Comparison of ENCODE assay signal across 1 cellular context in the genomic region with DNA sequence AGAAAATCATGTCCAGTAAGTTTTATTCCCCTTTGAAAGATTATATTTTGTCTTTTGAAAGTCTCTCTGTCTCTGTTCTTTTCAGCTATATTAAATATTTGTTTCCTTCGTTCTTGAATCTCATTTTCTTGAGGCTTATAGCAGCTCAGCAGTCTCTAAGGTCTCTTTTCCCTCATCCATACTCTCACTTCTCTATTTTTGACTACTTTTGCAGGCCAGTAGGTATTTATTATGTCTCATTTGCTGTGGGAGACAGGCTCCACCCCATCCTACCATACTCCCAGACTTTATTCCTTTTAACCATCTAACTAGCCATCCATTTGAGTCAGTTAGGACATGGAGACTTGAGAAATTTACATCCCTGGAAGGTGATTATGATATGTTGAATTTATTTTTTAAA.
TF ChIP-seq lines count a peak whose summit lies in the region.

No MANE protein-coding gene starts in this region.

TF ChIP-seq in IMR-90, 13 proteins besides CTCF, POLR2A, EP300 and RAD21:
- TF ChIP-seq MAFK (IDR thresholded peaks at IDR 0.05; ENCODE audit: low read depth, low read length) (no peak), RFX5 (IDR thresholded peaks at IDR 0.05; ENCODE audit: low read depth, low read length) (no peak), CEBPB (IDR thresholded peaks at IDR 0.05; ENCODE audit: low read depth, low read length) (no peak), MAZ (IDR thresholded peaks at IDR 0.05; ENCODE audit: borderline replicate concordance, low read depth, low read length) (no peak), CHD1 (IDR thresholded peaks at IDR 0.05; ENCODE audit: low read depth, low read length) (no peak), FOS (IDR thresholded peaks at IDR 0.05; ENCODE audit: low read depth, low read length) (no peak), NFE2L2 (IDR thresholded peaks at IDR 0.05; ENCODE audit: low read depth, low read length) (no peak), MXI1 (IDR thresholded peaks at IDR 0.05; ENCODE audit: borderline replicate concordance, low read depth, low read length) (no peak), USF2 (IDR thresholded peaks at IDR 0.05; ENCODE audit: low read depth, low read length) (no peak), BHLHE40 (IDR thresholded peaks at IDR 0.05; ENCODE audit: low read depth, low read length) (no peak), SMC3 (IDR thresholded peaks at IDR 0.05; ENCODE audit: low read depth, low read length) (no peak), RCOR1 (IDR thresholded peaks at IDR 0.05; ENCODE audit: insufficient replicate concordance, low read length) (no peak)
- TF ChIP-seq, protein P1, sequence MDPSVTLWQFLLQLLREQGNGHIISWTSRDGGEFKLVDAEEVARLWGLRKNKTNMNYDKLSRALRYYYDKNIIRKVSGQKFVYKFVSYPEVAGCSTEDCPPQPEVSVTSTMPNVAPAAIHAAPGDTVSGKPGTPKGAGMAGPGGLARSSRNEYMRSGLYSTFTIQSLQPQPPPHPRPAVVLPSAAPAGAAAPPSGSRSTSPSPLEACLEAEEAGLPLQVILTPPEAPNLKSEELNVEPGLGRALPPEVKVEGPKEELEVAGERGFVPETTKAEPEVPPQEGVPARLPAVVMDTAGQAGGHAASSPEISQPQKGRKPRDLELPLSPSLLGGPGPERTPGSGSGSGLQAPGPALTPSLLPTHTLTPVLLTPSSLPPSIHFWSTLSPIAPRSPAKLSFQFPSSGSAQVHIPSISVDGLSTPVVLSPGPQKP (IDR thresholded peaks at IDR 0.05; ENCODE audit: borderline replicate concordance, low read depth, low read length): no peak
